13 cellular contexts compared by ENCODE assay signal in the genomic region with DNA sequence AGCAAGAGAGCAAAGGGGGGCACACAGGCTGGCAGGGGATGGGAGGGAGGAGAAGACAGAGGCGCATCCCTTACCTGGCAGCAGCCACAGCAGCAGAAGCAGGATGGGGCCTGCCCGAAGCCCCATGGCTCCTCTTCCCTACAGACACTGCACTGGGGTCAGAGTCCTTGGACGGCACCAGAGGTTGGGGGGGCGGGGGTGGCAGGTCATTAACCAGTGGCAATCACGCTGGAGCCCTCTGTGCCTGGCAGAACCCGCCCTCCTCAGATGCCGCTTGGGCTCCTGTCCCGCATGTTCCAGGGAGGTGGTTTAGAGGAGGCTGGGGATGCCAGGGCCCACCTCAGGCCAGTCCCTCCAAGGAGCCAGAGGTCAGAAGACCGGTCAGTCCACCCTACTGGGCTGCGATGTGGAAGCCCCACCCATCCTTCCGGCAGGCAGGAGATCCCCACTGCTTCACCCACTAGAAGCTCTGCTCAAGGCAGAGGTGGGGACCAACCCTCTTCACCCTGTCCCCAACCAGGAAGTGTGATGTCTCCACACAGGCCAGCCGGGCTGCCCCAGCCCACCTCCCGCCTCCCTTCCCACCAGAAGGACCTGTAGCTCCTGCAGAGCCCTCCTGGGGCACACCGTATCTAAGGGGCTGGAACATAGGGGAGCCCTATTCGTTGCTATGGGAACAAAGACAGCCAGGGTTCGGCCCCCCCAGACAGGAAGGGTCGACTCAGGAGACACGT. TPM values are rescaled to one million over a fixed set of nuclear protein-coding genes. Genes with fewer than 3 reads are reported as not detected.
A peak's percentile ranks its signal among the peaks of the same experiment; 100 is the strongest.
DNase-seq lines count a peak whose midpoint lies in the region; ATAC-seq and TF ChIP-seq lines count a peak whose summit lies in the region.
"Had no signal": no experiment of that assay in that cellular context is flagged by ENCODE, and none has a peak within 500 bp of the region (broad histone marks: within the 10 kb centered on the region; RNA-seq: fewer than 3 reads in every experiment).

No MANE protein-coding gene starts in this region.

- H3K23ac ChIP-seq in neuronal stem cell (ENCODE audit: low read depth, low read length, poor library complexity): peak overlapping the region; percentile 43

- no peaks in the 10 kb centered on the region for H3K9me3 ChIP-seq in adipocyte (ENCODE audit: control insufficient read depth, low read length)
- H3K9me3 ChIP-seq in neuronal stem cell (replicated peaks in 1 of 2; ENCODE audit: control insufficient read depth in 2 of 2, insufficient read depth in 1 of 2, low read depth in 1 of 2, low read length in 2 of 2): peaks cover 0 to 4% of the 10 kb centered on the region in 2 donors

- H3K4me2 ChIP-seq in neuronal stem cell (ENCODE audit: insufficient read depth, low read length, poor library complexity, severe bottlenecking): no peak overlapping the region

- peak overlapping the region; percentile 63 for H2AK5ac ChIP-seq in neuronal stem cell (ENCODE audit: low read depth, low read length)

- H2BK120ac ChIP-seq in neuronal stem cell (ENCODE audit: low read depth, low read length): no peak overlapping the region

- H3K14ac ChIP-seq in neuronal stem cell (ENCODE audit: low read length): no peak overlapping the region

- no peak overlapping the region for H3K4ac ChIP-seq in neuronal stem cell (ENCODE audit: low read length)

- WGBS in neuronal stem cell (ENCODE audit: extremely low coverage in 2 of 2, insufficient read length in 2 of 2, insufficient replicate concordance in 1 of 2), 2 donors: no CpG with 5 or more reads among the region's 18 CpGs

- H2BK5ac ChIP-seq in neuronal stem cell (ENCODE audit: low read length): no peak overlapping the region

- H3K79me1 ChIP-seq in neuronal stem cell (ENCODE audit: low read depth, low read length): no peaks in the 10 kb centered on the region

- no peak overlapping the region for H2AFZ ChIP-seq in neuronal stem cell (ENCODE audit: low read length)

- H3K9ac ChIP-seq in adipocyte (ENCODE audit: low read length) (peak overlapping the region; percentile 48), neuronal stem cell (ENCODE audit: low read depth, low read length, poor library complexity) (no peak overlapping the region)

- peaks cover 5% of the 10 kb centered on the region for H3K4me1 ChIP-seq in adipocyte (ENCODE audit: control insufficient read depth, insufficient read depth, low read length)
- peaks cover 0 to 3% of the 10 kb centered on the region in 2 donors for H3K4me1 ChIP-seq in neuronal stem cell (ENCODE audit: control insufficient read depth in 2 of 2, insufficient read depth in 1 of 2, low read depth in 1 of 2, low read length in 2 of 2)

- H3K36me3 ChIP-seq in adipocyte (ENCODE audit: control insufficient read depth, insufficient read depth, low read length, severe bottlenecking): no peaks in the 10 kb centered on the region
- H3K36me3 ChIP-seq in neuronal stem cell (replicated peaks in 1 of 2; ENCODE audit: control insufficient read depth in 2 of 2, insufficient read depth in 2 of 2, low read length in 2 of 2): no peaks in the 10 kb centered on the region
- H3K36me3 ChIP-seq: cardiac muscle cell had no signal

- ATAC-seq in GM21619 (IDR thresholded peaks at IDR 0.05; ENCODE audit: unreplicated experiment): no peak
- no peak for ATAC-seq in GM19395 (IDR thresholded peaks at IDR 0.05; ENCODE audit: unreplicated experiment)

- no peak overlapping the region for H2BK15ac ChIP-seq in neuronal stem cell (ENCODE audit: low read length)

- no peak overlapping the region for H3K27ac ChIP-seq in neuronal stem cell (replicated peaks; ENCODE audit: low read length)
- H3K27ac ChIP-seq: cardiac muscle cell had no signal

- no peak for DNase-seq in AG09309 (ENCODE audit: low read depth)
- DNase-seq in adipocyte (ENCODE audit: low read depth): no peak
- DNase-seq in neuronal stem cell (ENCODE audit: low spot score): no peak
- DNase-seq in HuH-7 (ENCODE audit: low spot score): no peak
- DNase-seq in NCI-H128 (lab: John Stamatoyannopoulos, UW; ENCODE audit: unreplicated experiment): no peak
- DNase-seq: Calu3, Kasumi-1 had no signal

- no peak overlapping the region for H4K8ac ChIP-seq in neuronal stem cell (ENCODE audit: low read depth, low read length)

- peak overlapping the region; percentile 11; the same call in 1 of the 2 replicates for H3K4me3 ChIP-seq in AG09309 (ENCODE audit: control insufficient read depth, low read depth, low read length)
- H3K4me3 ChIP-seq in GM08714 (ENCODE audit: low read length): peak overlapping the region; percentile 27; the same call in 1 of the 2 replicates
- peak overlapping the region; percentile 77 for H3K4me3 ChIP-seq in adipocyte (ENCODE audit: low read length)
- H3K4me3 ChIP-seq in neuronal stem cell (ENCODE audit: low read length in 2 of 2): no peak overlapping the region
- H3K4me3 ChIP-seq: cardiac muscle cell had no signal

- no peak overlapping the region for H4K91ac ChIP-seq in neuronal stem cell (ENCODE audit: low read depth, low read length, poor library complexity)

- H2BK12ac ChIP-seq in neuronal stem cell (ENCODE audit: low read length): no peak overlapping the region

- H3K18ac ChIP-seq in neuronal stem cell (ENCODE audit: low read length): peak overlapping the region; percentile 48

- H3K27me3 ChIP-seq in adipocyte (replicated peaks; ENCODE audit: control insufficient read depth, insufficient read depth, low read length) (no peaks in the 10 kb centered on the region), neuronal stem cell (ENCODE audit: control insufficient read depth in 3 of 3, insufficient read depth in 3 of 3, low read depth in 1 of 3, low read length in 3 of 3) (peaks cover 0 to 10% (median 7%) of the 10 kb centered on the region in 3 experiments)

- TF ChIP-seq CTCF in AG09309 (IDR thresholded peaks at IDR 0.05; ENCODE audit: control insufficient read depth, insufficient read depth, low read depth, low read length, missing control alignments): no peak

RNA-seq across cellular contexts. Expression of a gene that starts 11.7 kb away (rescaled TPM):
- polyA plus RNA-seq in neuronal stem cell (2013, experiment 1 of 2): not detected
- not detected for polyA plus RNA-seq in neuronal stem cell (2013, experiment 2 of 2)
- polyA plus RNA-seq: cardiac muscle cell, fibroblast of lung had no signal

RNA-seq across cellular contexts. Expression of a gene that starts 16.2 kb away (rescaled TPM):
- not detected for polyA plus RNA-seq in neuronal stem cell (2013, experiment 1 of 2)
- not detected for polyA plus RNA-seq in neuronal stem cell (2013, experiment 2 of 2)
- polyA plus RNA-seq: cardiac muscle cell, fibroblast of lung had no signal

RNA-seq across cellular contexts. Expression of a gene that starts 24.7 kb away (rescaled TPM):
- polyA plus RNA-seq in neuronal stem cell (2013, experiment 1 of 2): not detected
- not detected for polyA plus RNA-seq in neuronal stem cell (2013, experiment 2 of 2)
- polyA plus RNA-seq: cardiac muscle cell had no signal

RNA-seq across cellular contexts. Expression of a gene that starts 41.2 kb away (rescaled TPM):
- 25.5 TPM for polyA plus RNA-seq in neuronal stem cell (2013, experiment 1 of 2)
- 24.0 TPM for polyA plus RNA-seq in neuronal stem cell (2013, experiment 2 of 2)

RNA-seq across cellular contexts. Expression of a gene that starts 43.5 kb away (rescaled TPM):
- polyA plus RNA-seq in neuronal stem cell (2013, experiment 1 of 2): not detected
- not detected for polyA plus RNA-seq in neuronal stem cell (2013, experiment 2 of 2)
- polyA plus RNA-seq: cardiac muscle cell, fibroblast of lung, urinary bladder had no signal

Comparison
In these comparisons a context has a peak if more than half of its experiments do, and no peak if none do; other contexts are left out.
1. H3K4me3 ChIP-seq: peak in AG09309 (single experiment), GM08714 (single experiment) and adipocyte (single experiment); none in neuronal stem cell (0 of 2).